ENCODE assay signal across 8 cellular contexts in the genomic region with DNA sequence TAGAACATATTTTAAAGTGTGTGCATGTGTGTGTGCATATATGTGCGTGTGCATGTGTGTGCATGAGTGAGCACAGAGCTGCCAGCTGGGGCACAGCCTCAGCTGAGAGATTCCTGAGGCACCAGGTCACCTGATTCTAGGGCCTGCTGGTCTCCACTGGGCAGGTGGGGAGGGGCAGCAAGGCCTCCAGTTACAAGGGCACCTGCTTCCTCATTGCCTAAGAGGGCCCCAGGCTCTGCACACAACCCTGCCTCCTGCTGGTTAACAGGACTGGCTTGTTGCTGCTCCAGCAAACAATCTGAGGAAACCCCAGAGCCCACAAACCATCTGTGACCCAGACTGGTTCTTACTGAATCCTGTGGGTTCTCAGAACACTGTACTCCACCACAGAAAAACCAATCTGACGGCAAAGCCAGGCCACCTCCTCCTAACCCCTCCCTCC. TPM values are rescaled to one million over a fixed set of nuclear protein-coding genes. Genes with fewer than 3 reads are reported as not detected.
DNase-seq lines count a peak whose midpoint lies in the region; ATAC-seq, FAIRE-seq and TF ChIP-seq lines count a peak whose summit lies in the region.

No MANE protein-coding gene starts in this region.

- in situ Hi-C loops in GM13976 (cut with MboI; ENCODE audit: low sequenced_read_pairs, unreplicated experiment): no loop called here

- H3K27ac ChIP-seq in keratinocyte (ENCODE audit: control insufficient read depth, insufficient read depth, low read length): no peak overlapping the region

- peak; percentile 49 for TF ChIP-seq CTCF in GM13976 (IDR thresholded peaks at IDR 0.05; ENCODE audit: borderline replicate concordance, control extremely low read depth, extremely low read depth, insufficient read depth, missing control alignments)
- TF ChIP-seq CTCF in keratinocyte (optimal IDR thresholded peaks at IDR 0.05 in 1 of 3, IDR thresholded peaks at IDR 0.05 in 1 of 3, conservative IDR thresholded peaks at IDR 0.05 in 1 of 3; ENCODE audit: extremely low read depth in 1 of 3, insufficient read depth in 2 of 3, low read length in 3 of 3): peak; percentile 38 to 70 (median 38)

- no peaks in the 10 kb centered on the region for H3K79me2 ChIP-seq in keratinocyte (ENCODE audit: control insufficient read depth, insufficient read depth, low read length)

- H3K4me2 ChIP-seq in keratinocyte (ENCODE audit: control insufficient read depth, extremely low read depth, insufficient read depth, low read depth, low read length): no peak overlapping the region

- no peaks in the 10 kb centered on the region for H3K4me1 ChIP-seq in keratinocyte (ENCODE audit: control insufficient read depth, extremely low read depth, insufficient read depth, low read length)

- dilution Hi-C loops in keratinocyte (cut with MboI; ENCODE audit: extremely low pct_ligation_motif_present, low sequenced_read_pairs): no loop called here

- no peaks in the 10 kb centered on the region for H3K9me3 ChIP-seq in keratinocyte (ENCODE audit: control insufficient read depth, low read depth, low read length)

- H3K9ac ChIP-seq in keratinocyte (ENCODE audit: control insufficient read depth, extremely low read depth, insufficient read depth, low read length): no peak overlapping the region

- H3K36me3 ChIP-seq in keratinocyte (ENCODE audit: control insufficient read depth in 2 of 2, extremely low read depth in 1 of 2, insufficient read depth in 2 of 2, low read length in 2 of 2): no peaks in the 10 kb centered on the region

- FAIRE-seq in keratinocyte (lab: Jason Lieb, UNC): no peak

- H3K9me1 ChIP-seq in keratinocyte (ENCODE audit: control insufficient read depth, extremely low read depth, insufficient read depth, low read length): no peaks in the 10 kb centered on the region

- H3K27me3 ChIP-seq in keratinocyte (ENCODE audit: control insufficient read depth, extremely low read depth, insufficient read depth, low read length): no peaks in the 10 kb centered on the region

- DNase-seq in GM13976 (ENCODE audit: low spot score) (no peak), MV-4-11 (lab: John Stamatoyannopoulos, UW) (peak; percentile 95), SIG-M5 treated with dmso at 0.1 percent for 504 hours (lab: John Stamatoyannopoulos, UW; ENCODE audit: unreplicated experiment) (peak; percentile 79), keratinocyte (ENCODE audit: low read depth, low spot score) (no peak), dedifferentiated amniotic fluid mesenchymal stem cell (ENCODE audit: extremely low spot score) (no peak)
- peak; percentile 62 for DNase-seq in activated naive CD4-positive, alpha-beta T cell treated with Interleukin-2 at 50 U/mL for 16 hours
- DNase-seq in stimulated activated CD8-positive, alpha-beta memory T cell treated with anti-CD3 and anti-CD28 coated beads, Interleukin-7, amount 100 ng/mL, for 24 hours (ENCODE audit: low read depth): peak; percentile 30

- no peaks in the 10 kb centered on the region for H4K20me1 ChIP-seq in keratinocyte (ENCODE audit: control insufficient read depth, extremely low read depth, insufficient read depth, low read length)

- no peak overlapping the region for H3K4me3 ChIP-seq in keratinocyte (ENCODE audit: control insufficient read depth in 2 of 3, extremely low read depth in 1 of 3, insufficient read depth in 2 of 3, low read depth in 1 of 3, low read length in 3 of 3)

- ATAC-seq in HG02610 (IDR thresholded peaks at IDR 0.05; ENCODE audit: unreplicated experiment): peak; percentile 85

- no peak overlapping the region for H2AFZ ChIP-seq in keratinocyte (ENCODE audit: control insufficient read depth, low read length)

RNA-seq across cellular contexts. Expression of a gene that starts 22.9 kb away (rescaled TPM):
- 17.0 to 26.7 TPM (median 19.7 TPM) in 3 replicates for polyA plus RNA-seq in keratinocyte
- 5.9 TPM for polyA plus RNA-seq in keratinocyte (2011; ENCODE audit: low read depth)
- 19.2 and 32.6 TPM in 2 replicates for polyA plus RNA-seq in keratinocyte (2011; cell fraction: cytosol; rRNA removed)
- polyA plus RNA-seq in keratinocyte (2011; cell fraction: nucleus; rRNA removed): 8.1 and 10.2 TPM in 2 replicates
- 15.1 and 18.0 TPM in 2 replicates for polyA plus RNA-seq in keratinocyte (2012; ENCODE audit: low replicate concordance)
- polyA minus RNA-seq in keratinocyte: 4.4 to 22.2 TPM (median 12.4 TPM) in 3 replicates
- polyA minus RNA-seq in keratinocyte (2011; cell fraction: cytosol; rRNA and poly(A)+ RNA removed): 14.6 TPM
- polyA minus RNA-seq in keratinocyte (2011; cell fraction: nucleus; rRNA and poly(A)+ RNA removed): 4.5 and 7.6 TPM in 2 replicates

RNA-seq across cellular contexts. Expression of a gene that starts 36.6 kb away (rescaled TPM):
- polyA plus RNA-seq in keratinocyte: 0.03 to 0.86 TPM (median 0.18 TPM) in 3 replicates
- 2.5 TPM for polyA plus RNA-seq in keratinocyte (2011; ENCODE audit: low read depth)
- polyA plus RNA-seq in keratinocyte (2011; cell fraction: cytosol; rRNA removed): 0.32 and 1.3 TPM in 2 replicates
- 0.24 and 0.38 TPM in 2 replicates for polyA plus RNA-seq in keratinocyte (2011; cell fraction: nucleus; rRNA removed)
- 3.9 TPM in 1 of 2 replicates, not detected in the other for polyA plus RNA-seq in keratinocyte (2012; ENCODE audit: low replicate concordance)
- polyA minus RNA-seq in keratinocyte: 0.20 TPM in 1 of 3 replicates, not detected in the others
- polyA minus RNA-seq in keratinocyte (2011; cell fraction: cytosol; rRNA and poly(A)+ RNA removed): not detected
- 0.42 and 1.1 TPM in 2 replicates for polyA minus RNA-seq in keratinocyte (2011; cell fraction: nucleus; rRNA and poly(A)+ RNA removed)

RNA-seq across cellular contexts. Expression of a gene that starts 57.5 kb away (rescaled TPM):
- 5.7 to 9.4 TPM (median 5.8 TPM) in 3 replicates for polyA plus RNA-seq in keratinocyte
- polyA plus RNA-seq in keratinocyte (2011; ENCODE audit: low read depth): 2.1 TPM
- 6.7 and 7.1 TPM in 2 replicates for polyA plus RNA-seq in keratinocyte (2011; cell fraction: cytosol; rRNA removed)
- polyA plus RNA-seq in keratinocyte (2011; cell fraction: nucleus; rRNA removed): 17.3 and 19.7 TPM in 2 replicates
- polyA plus RNA-seq in keratinocyte (2012; ENCODE audit: low replicate concordance): 0.95 and 5.9 TPM in 2 replicates
- 10.6 to 13.9 TPM (median 11.1 TPM) in 3 replicates for polyA minus RNA-seq in keratinocyte
- polyA minus RNA-seq in keratinocyte (2011; cell fraction: cytosol; rRNA and poly(A)+ RNA removed): 10.2 TPM
- polyA minus RNA-seq in keratinocyte (2011; cell fraction: nucleus; rRNA and poly(A)+ RNA removed): 8.2 and 12.6 TPM in 2 replicates

Comparison
In these comparisons a context has a peak if more than half of its experiments do, and no peak if none do; other contexts are left out.
1. DNase-seq: peak in MV-4-11 (single experiment), SIG-M5 treated with dmso at 0.1 percent for 504 hours (single experiment), activated naive CD4-positive, alpha-beta T cell treated with Interleukin-2 at 50 U/mL for 16 hours (single experiment) and stimulated activated CD8-positive, alpha-beta memory T cell treated with anti-CD3 and anti-CD28 coated beads, Interleukin-7, amount 100 ng/mL, for 24 hours (single experiment); none in GM13976 (single experiment), keratinocyte (single experiment) and dedifferentiated amniotic fluid mesenchymal stem cell (single experiment).